9 cellular contexts compared by ENCODE assay signal in the genomic region with DNA sequence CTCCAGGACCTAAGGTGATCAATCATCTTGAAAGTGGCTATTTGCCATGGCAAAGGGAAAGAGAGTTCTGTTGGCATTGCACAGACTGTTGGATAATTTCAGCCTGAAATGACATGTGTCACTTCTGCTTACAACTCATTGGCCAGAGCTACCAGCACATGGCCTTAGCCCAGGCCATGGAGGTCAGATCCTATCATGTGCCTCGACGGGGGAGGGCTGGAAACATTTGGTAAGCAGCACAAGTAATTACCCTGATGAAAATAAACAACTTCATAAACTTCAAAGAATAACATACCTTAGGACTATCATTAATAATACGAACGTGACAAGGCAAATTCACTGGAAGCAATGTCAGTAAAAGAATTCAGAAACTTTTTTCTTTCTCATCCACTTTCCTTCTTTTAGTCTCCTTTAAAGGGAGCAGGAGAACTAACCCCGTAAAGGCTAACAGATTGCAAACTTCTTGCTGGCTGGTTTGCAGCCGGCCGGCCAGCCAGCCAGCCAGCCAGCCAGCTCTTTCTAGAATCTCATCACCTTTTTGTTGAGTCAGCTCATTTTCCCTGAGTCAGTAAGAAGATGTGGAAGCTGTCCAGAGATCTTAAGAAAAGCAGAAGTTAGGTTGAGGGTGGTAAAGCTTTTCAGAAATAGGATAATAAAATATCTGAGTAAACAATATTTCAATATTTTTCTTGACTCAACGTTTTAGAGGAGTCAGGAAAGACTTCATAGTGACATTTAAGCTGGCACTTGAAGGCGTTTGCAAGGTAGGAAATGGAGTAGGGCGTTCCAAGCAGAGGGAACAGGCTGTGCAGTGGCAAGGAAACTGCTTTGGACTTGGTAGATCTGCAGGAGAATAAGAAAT. TPM values are rescaled to one million over a fixed set of nuclear protein-coding genes. Genes with fewer than 3 reads are reported as not detected.
DNase-seq lines count a peak whose midpoint lies in the region; ATAC-seq, FAIRE-seq and TF ChIP-seq lines count a peak whose summit lies in the region.
"Had no signal": no experiment of that assay in that cellular context is flagged by ENCODE, and none has a peak within 500 bp of the region (broad histone marks: within the 10 kb centered on the region; RNA-seq: fewer than 3 reads in every experiment).

No MANE protein-coding gene starts in this region.

- H3K9me1 ChIP-seq in endothelial cell of umbilical vein (replicated peaks; ENCODE audit: control insufficient read depth, extremely low read depth, insufficient read depth, low read length), result no peaks in the 10 kb centered on the region

- peak; percentile 63 for ATAC-seq in Right ventricle myocardium inferior

- no peaks in the 10 kb centered on the region for H3K4me1 ChIP-seq in endothelial cell of umbilical vein (ENCODE audit: control insufficient read depth, extremely low read depth, insufficient read depth, low read length)
- H3K4me1 ChIP-seq in vagina, result peaks cover 32% of the 10 kb centered on the region

- H3K27me3 Mint-ChIP-seq in mesothelial cell of epicardium (ENCODE audit: low read depth), result peaks cover 10% of the 10 kb centered on the region

- H2AFZ ChIP-seq in endothelial cell of umbilical vein (ENCODE audit: low read depth, low read length), result no peak overlapping the region

- H3K27me3 ChIP-seq in endothelial cell of umbilical vein (ENCODE audit: control insufficient read depth in 2 of 2, insufficient read depth in 2 of 2, low read length in 2 of 2), result no peaks in the 10 kb centered on the region
- no peaks in the 10 kb centered on the region for H3K27me3 ChIP-seq in vagina

- H3K79me2 ChIP-seq in endothelial cell of umbilical vein (ENCODE audit: control insufficient read depth, insufficient read depth, low read length), result no peaks in the 10 kb centered on the region

- TF ChIP-seq CTCF in endothelial cell of umbilical vein (IDR thresholded peaks at IDR 0.05; ENCODE audit: extremely low read depth in 1 of 2, insufficient read depth in 1 of 2, low read depth in 1 of 2, low read length in 2 of 2), result no peak
- TF ChIP-seq CTCF in mesothelial cell of epicardium (IDR thresholded peaks at IDR 0.05; ENCODE audit: unreplicated experiment), result no peak
- TF ChIP-seq CTCF in vagina (IDR thresholded peaks at IDR 0.05), result no peak
- no peak for TF ChIP-seq CTCF in GM13976 (IDR thresholded peaks at IDR 0.05; ENCODE audit: borderline replicate concordance, control extremely low read depth, extremely low read depth, insufficient read depth, missing control alignments)

- peaks cover 38% of the 10 kb centered on the region for H3K4me1 Mint-ChIP-seq in mesothelial cell of epicardium

- intact Hi-C loops in Right ventricle myocardium inferior (cut with DNase I), result loop anchor here (2.0 to 5.0 kb wide), 2 partner anchors 31 to 36 kb away; a partner anchor contains a TSS
- intact Hi-C loops in cardiac septum (cut with DNase I), result loop anchor here (5.0 to 10.0 kb wide), 2 partner anchors 36 to 157 kb away; a partner anchor contains a TSS
- intact Hi-C loops in endothelial cell of umbilical vein (cut with micrococcal nuclease), result no loop called here
- intact Hi-C loops in vagina (cut with DNase I), result no loop called here

- no peak for FAIRE-seq in endothelial cell of umbilical vein (lab: Jason Lieb, UNC)

- H3K27ac ChIP-seq in endothelial cell of umbilical vein (ENCODE audit: insufficient read depth, low read depth, low read length) (no peak overlapping the region), vagina (peak overlapping the region; percentile 50)

- H3K36me3 ChIP-seq in endothelial cell of umbilical vein (ENCODE audit: control insufficient read depth in 2 of 2, extremely low read depth in 1 of 2, insufficient read depth in 2 of 2, low read length in 2 of 2) (no peaks in the 10 kb centered on the region), vagina (no peaks in the 10 kb centered on the region)

- POLR2A ChIA-PET in endothelial cell of umbilical vein (lab: Charles Lee), result interaction anchor here (0.6 to 1.2 kb wide), 2 partner anchors 31 to 140 kb away, joined by 3 read pairs; a partner anchor contains a TSS

- no peaks in the 10 kb centered on the region for H4K20me1 ChIP-seq in endothelial cell of umbilical vein (replicated peaks; ENCODE audit: control insufficient read depth, extremely low read depth, insufficient read depth, low read length)

- TF ChIP-seq POLR2A in endothelial cell of umbilical vein (IDR thresholded peaks at IDR 0.05; ENCODE audit: low read depth, low read length) (no peak), vagina (IDR thresholded peaks at IDR 0.05) (no peak)

- H3K36me3 Mint-ChIP-seq in mesothelial cell of epicardium, result no peaks in the 10 kb centered on the region

- BruUV-seq in endothelial cell of umbilical vein (replicated peaks; lab: Mats Ljungman, UMichigan), result no TSS peak

- CTCF ChIA-PET in endothelial cell of umbilical vein (lab: Charles Lee), result interaction anchor here (1.0 to 11.7 kb wide), 7 partner anchors 11 to 167 kb away, joined by 3 to 175 read pairs (median 5); a partner anchor contains a TSS

- H3K9me3 ChIP-seq in endothelial cell of umbilical vein (replicated peaks; ENCODE audit: control insufficient read depth, insufficient read depth, low read length) (no peaks in the 10 kb centered on the region), vagina (no peaks in the 10 kb centered on the region)

- H3K4me3 ChIP-seq in endothelial cell of umbilical vein (replicated peaks in 1 of 3; ENCODE audit: insufficient read depth in 1 of 3, low read depth in 1 of 3, low read length in 3 of 3), result no peak overlapping the region
- H3K4me3 ChIP-seq in vagina, result no peak overlapping the region

- no peak overlapping the region for H3K4me2 ChIP-seq in endothelial cell of umbilical vein (ENCODE audit: insufficient read depth, low read length)

- peak; percentile 55 for DNase-seq in Right ventricle myocardium inferior (ENCODE audit: missing footprints)
- no peak for DNase-seq in cardiac septum (ENCODE audit: low spot score)
- peak; percentile 3 for DNase-seq in endothelial cell of umbilical vein (ENCODE audit: low read depth, low spot score)
- DNase-seq in mesothelial cell of epicardium (ENCODE audit: low spot score in 2 of 2, unreplicated experiment in 2 of 2), result no peak
- no peak for DNase-seq in vagina (ENCODE audit: extremely low spot score in 2 of 2)
- DNase-seq in middle frontal gyrus (ENCODE audit: extremely low spot score, low spot score), result no peak
- no peak for DNase-seq in GM13976 (ENCODE audit: low spot score)
- no peak for DNase-seq in H4 (ENCODE audit: low spot score)
- DNase-seq: NCI-H774 had no signal

- H3K27ac Mint-ChIP-seq in mesothelial cell of epicardium, result peak overlapping the region; percentile 27

- H3K9me3 Mint-ChIP-seq in mesothelial cell of epicardium, result no peaks in the 10 kb centered on the region

- in situ Hi-C loops in GM13976 (cut with MboI; ENCODE audit: low sequenced_read_pairs, unreplicated experiment), result loop anchor here (10.0 kb wide), 1 partner anchor 163 kb away; no protein-coding TSS in a partner anchor

- H3K4me3 Mint-ChIP-seq in mesothelial cell of epicardium, result no peak overlapping the region

- dilution Hi-C loops in endothelial cell of umbilical vein (cut with MboI; ENCODE audit: extremely low pct_ligation_motif_present, low sequenced_read_pairs), result no loop called here

- H3K9ac ChIP-seq in endothelial cell of umbilical vein (replicated peaks; ENCODE audit: extremely low read depth, insufficient read depth, low read length), result no peak overlapping the region

TF ChIP-seq in endothelial cell of umbilical vein, 7 proteins besides CTCF, POLR2A, EP300 and RAD21:
- no peak for TF ChIP-seq MYC (IDR thresholded peaks at IDR 0.05; ENCODE audit: low read depth, low read length)

RNA-seq across cellular contexts. Expression of a gene that starts 31.9 kb away (rescaled TPM):
- total RNA-seq in Right ventricle myocardium inferior, result 12.5 TPM
- total RNA-seq in cardiac septum, result 10.1 TPM
- 73.8 and 74.6 TPM in 2 replicates for total RNA-seq in endothelial cell of umbilical vein
- polyA plus RNA-seq in endothelial cell of umbilical vein, result 88.6 and 98.9 TPM in 2 replicates
- polyA plus RNA-seq in endothelial cell of umbilical vein (2011; cell fraction: cytosol; rRNA removed), result 87.8 and 99.8 TPM in 2 replicates
- polyA plus RNA-seq in endothelial cell of umbilical vein (2011; cell fraction: nucleus; rRNA removed), result 47.1 and 54.7 TPM in 2 replicates
- polyA plus RNA-seq in endothelial cell of umbilical vein (2012), result 87.5 and 104 TPM in 2 replicates
- polyA minus RNA-seq in endothelial cell of umbilical vein, result 91.6 and 96.6 TPM in 2 replicates
- polyA minus RNA-seq in endothelial cell of umbilical vein (2011; cell fraction: cytosol; rRNA and poly(A)+ RNA removed), result not detected
- 26.1 and 34.7 TPM in 2 replicates for polyA minus RNA-seq in endothelial cell of umbilical vein (2011; cell fraction: nucleus; rRNA and poly(A)+ RNA removed)
- total RNA-seq in mesothelial cell of epicardium, result 4.9 to 5.6 TPM (median 5.2 TPM) in 3 replicates
- 43.2 TPM for total RNA-seq in vagina
- 19.7 and 32.6 TPM in 2 replicates for total RNA-seq in H4 (2014; rRNA removed; shearing (Covaris generic))

RNA-seq across cellular contexts. Expression of a gene that starts 35.5 kb away (rescaled TPM):
- total RNA-seq in Right ventricle myocardium inferior, result 41.6 TPM
- total RNA-seq in cardiac septum, result 33.4 TPM
- total RNA-seq in endothelial cell of umbilical vein, result 61.9 and 62.2 TPM in 2 replicates
- polyA plus RNA-seq in endothelial cell of umbilical vein, result 5.1 and 8.4 TPM in 2 replicates
- polyA plus RNA-seq in endothelial cell of umbilical vein (2011; cell fraction: cytosol; rRNA removed), result 12.7 and 13.0 TPM in 2 replicates
- polyA plus RNA-seq in endothelial cell of umbilical vein (2011; cell fraction: nucleus; rRNA removed), result 9.2 and 11.3 TPM in 2 replicates
- 55.7 and 63.8 TPM in 2 replicates for polyA plus RNA-seq in endothelial cell of umbilical vein (2012)
- 11.1 and 12.8 TPM in 2 replicates for polyA minus RNA-seq in endothelial cell of umbilical vein
- polyA minus RNA-seq in endothelial cell of umbilical vein (2011; cell fraction: cytosol; rRNA and poly(A)+ RNA removed), result 21.4 TPM
- polyA minus RNA-seq in endothelial cell of umbilical vein (2011; cell fraction: nucleus; rRNA and poly(A)+ RNA removed), result 13.6 and 17.0 TPM in 2 replicates
- total RNA-seq in mesothelial cell of epicardium, result 58.2 to 64.6 TPM (median 62.8 TPM) in 3 replicates
- total RNA-seq in vagina, result 28.2 TPM
- 17.6 and 26.5 TPM in 2 replicates for total RNA-seq in H4 (2014; rRNA removed; shearing (Covaris generic))

Comparison
In these comparisons a context has a peak if more than half of its experiments do, and no peak if none do; other contexts are left out.
1. DNase-seq: peak in Right ventricle myocardium inferior (single experiment) and endothelial cell of umbilical vein (single experiment); none in cardiac septum (single experiment), mesothelial cell of epicardium (0 of 2), vagina (0 of 2), middle frontal gyrus (single experiment), GM13976 (single experiment) and H4 (single experiment).
2. intact Hi-C loops: an anchor here in Right ventricle myocardium inferior (2.0 to 5.0 kb wide) and cardiac septum (5.0 to 10.0 kb wide); none called in endothelial cell of umbilical vein and vagina.